In the genomic region with DNA sequence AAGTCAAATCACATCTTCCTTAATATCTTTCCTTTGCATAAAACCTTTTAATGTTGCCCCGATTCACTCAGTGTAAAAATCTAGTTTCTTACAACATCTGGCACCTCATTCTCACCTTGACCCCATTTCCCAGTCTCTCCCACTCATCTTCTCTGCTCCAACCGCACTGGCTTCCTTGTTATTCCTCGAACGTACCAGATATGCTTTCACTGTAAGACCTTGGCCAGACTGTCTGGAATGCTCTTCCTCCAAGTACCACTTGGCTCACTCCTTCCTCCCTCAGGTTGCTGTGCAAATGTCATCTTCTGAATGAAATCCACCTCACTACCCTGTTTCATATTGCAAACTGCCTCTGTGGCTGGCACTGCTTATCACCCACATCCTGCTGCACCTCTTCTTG, we compare ENCODE assay signal across 24 cellular contexts.
DNase-seq lines count a peak whose midpoint lies in the region; ATAC-seq, FAIRE-seq and TF ChIP-seq lines count a peak whose summit lies in the region.
"Had no signal": no experiment of that assay in that cellular context is flagged by ENCODE, and none has a peak within 500 bp of the region (broad histone marks: within the 10 kb centered on the region; RNA-seq: fewer than 3 reads in every experiment).

No MANE protein-coding gene starts in this region.

- no peak overlapping the region for H3K56ac ChIP-seq in H1 (replicated peaks; ENCODE audit: insufficient read length, low read depth, low read length)

- POLR2A ChIA-PET in H1 (lab: Charles Lee; ENCODE audit: partially characterized antibody) = no interaction called here

- TF ChIP-seq CTCF in H1 (IDR thresholded peaks at IDR 0.05; ENCODE audit: control extremely low read depth in 1 of 3, insufficient read depth in 1 of 3, low read depth in 1 of 3, low read length in 3 of 3) (no peak), omental fat pad (IDR thresholded peaks at IDR 0.05) (no peak), left ventricle myocardium inferior (IDR thresholded peaks at IDR 0.05; ENCODE audit: borderline replicate concordance) (no peak)

- peaks cover 25% of the 10 kb centered on the region for H3K9me3 Mint-ChIP-seq in T-helper 2 cell treated with Interferon-gamma antibody and Interleukin-4, amounts not matched to agents 5 μg/mL and 100 μg/mL, for 36 hours
- H3K9me3 Mint-ChIP-seq: GM23338 had no signal

- intact Hi-C loops in left ventricle myocardium inferior (cut with micrococcal nuclease) = no loop called here

- no peak for FAIRE-seq in H1 (lab: Jason Lieb, UNC)
- FAIRE-seq: A549, D721Med, GM12891, GM18507, H54 had no signal

- H4K5ac ChIP-seq in H1 (ENCODE audit: insufficient read length, low read depth, low read length) = no peak overlapping the region

- H2BK15ac ChIP-seq in H1 (ENCODE audit: low read length) = no peak overlapping the region

- no peak overlapping the region for H3K4me2 ChIP-seq in H1 (ENCODE audit: insufficient read depth in 1 of 2, low read depth in 2 of 2, low read length in 2 of 2)
- H3K4me2 ChIP-seq: A549; BLaER1 treated with 17β-estradiol and CSF1 and Interleukin-3, amounts not matched to agents 10 nM and 100 nM; GM23338 had no signal

- H3K27me3 Mint-ChIP-seq in T-helper 2 cell treated with Interferon-gamma antibody and Interleukin-4, amounts not matched to agents 5 μg/mL and 100 μg/mL, for 36 hours (ENCODE audit: low read depth) = no peaks in the 10 kb centered on the region
- H3K27me3 Mint-ChIP-seq: CD4-positive, alpha-beta T cell had no signal

- no peaks in the 10 kb centered on the region for H3K79me1 ChIP-seq in H1 (ENCODE audit: low read depth, low read length)

- H3K18ac ChIP-seq in H1 (ENCODE audit: extremely low read depth, low read length) = no peak overlapping the region

- ATAC-seq in omental fat pad (ENCODE audit: low FRiP score) = peak; percentile 76
- ATAC-seq: A549, GM23338 had no signal

- no peak overlapping the region for H3K4me3 ChIP-seq in Jurkat, Clone E6-1 (ENCODE audit: low read length)
- H3K4me3 ChIP-seq in H1 (ENCODE audit: extremely low read depth in 1 of 4, insufficient read depth in 2 of 4, low read depth in 3 of 4, low read length in 4 of 4) (no peak overlapping the region), left ventricle myocardium inferior (no peak overlapping the region)
- H3K4me3 ChIP-seq: A549; BLaER1 treated with 17β-estradiol and CSF1 and Interleukin-3, amounts not matched to agents 10 nM and 100 nM; GM23338 had no signal

- H2BK12ac ChIP-seq in H1 (ENCODE audit: low read depth, low read length) = peak overlapping the region; percentile 91

- peak overlapping the region; percentile 81; the same call in 1 of the 2 replicates for H2BK20ac ChIP-seq in H1 (ENCODE audit: low read length)

- CTCF ChIA-PET in H1 (lab: Charles Lee; ENCODE audit: partially characterized antibody) = no interaction called here

- no peak overlapping the region; the same call in 1 of the 2 replicates for H2AK5ac ChIP-seq in H1 (ENCODE audit: low read depth, low read length)

- no peaks in the 10 kb centered on the region; the same call in 1 of the 2 replicates for H3K23me2 ChIP-seq in H1 (ENCODE audit: low read depth, low read length)

- no peak overlapping the region for H3K4me3 Mint-ChIP-seq in T-helper 2 cell treated with Interferon-gamma antibody and Interleukin-4, amounts not matched to agents 5 μg/mL and 100 μg/mL, for 36 hours
- H3K4me3 Mint-ChIP-seq: CD14-positive monocyte; CD4-positive, alpha-beta T cell; CD8-positive, alpha-beta memory T cell; GM23338 had no signal

- TF ChIP-seq EP300 in H1 (IDR thresholded peaks at IDR 0.05; ENCODE audit: borderline replicate concordance in 1 of 2, low read depth in 2 of 2, low read length in 2 of 2) = no peak

- H2BK5ac ChIP-seq in H1 (ENCODE audit: low read depth, low read length) = no peak overlapping the region; the same call in 1 of the 2 replicates

- no peak for TF ChIP-seq POLR2A in H1 (IDR thresholded peaks at IDR 0.05; ENCODE audit: control extremely low read depth in 1 of 2, low read depth in 2 of 2, low read length in 2 of 2)

- no peak overlapping the region for H3K27ac Mint-ChIP-seq in T-helper 2 cell treated with Interferon-gamma antibody and Interleukin-4, amounts not matched to agents 5 μg/mL and 100 μg/mL, for 36 hours
- H3K27ac Mint-ChIP-seq: CD14-positive monocyte; CD4-positive, alpha-beta T cell; CD8-positive, alpha-beta memory T cell; GM23338 had no signal

- TF ChIP-seq RAD21 in H1 (IDR thresholded peaks at IDR 0.05 in 1 of 2, conservative IDR thresholded peaks at IDR 0.05 in 1 of 2; ENCODE audit: low read depth in 2 of 2, low read length in 2 of 2) = no peak

- H3K4ac ChIP-seq in H1 (replicated peaks; ENCODE audit: insufficient read length, low read depth, low read length) = no peak overlapping the region

- H3K4me1 ChIP-seq in H1 (replicated peaks in 1 of 4; ENCODE audit: control insufficient read depth in 3 of 4, insufficient read depth in 4 of 4, low read length in 3 of 4) (peaks cover 6 to 19% (median 8%) of the 10 kb centered on the region in 4 experiments), left ventricle myocardium inferior (peaks cover 3% of the 10 kb centered on the region)
- H3K4me1 ChIP-seq: A549; BE2C; BLaER1 treated with 17β-estradiol and CSF1 and Interleukin-3, amounts not matched to agents 10 nM and 100 nM had no signal

- H2BK120ac ChIP-seq in H1 (replicated peaks; ENCODE audit: low read depth, low read length) = no peak overlapping the region

- 91% methylated on average over 4 of the region's 4 CpGs; no CpG with 5 or more reads in 1 of the 2 experiments for WGBS in H1 (ENCODE audit: extremely low coverage in 1 of 2, insufficient coverage in 1 of 2, insufficient read length in 1 of 2, insufficient replicate concordance in 2 of 2, low coverage in 1 of 2, low lambda C conversion rate in 2 of 2, missing lambda C conversion rate in 1 of 2), 2 experiments

- H3K4me1 Mint-ChIP-seq in T-helper 2 cell treated with Interferon-gamma antibody and Interleukin-4, amounts not matched to agents 5 μg/mL and 100 μg/mL, for 36 hours (ENCODE audit: low read depth) = no peaks in the 10 kb centered on the region
- H3K4me1 Mint-ChIP-seq: CD14-positive monocyte; CD8-positive, alpha-beta memory T cell had no signal

- no peak overlapping the region for H2AFZ ChIP-seq in H1 (ENCODE audit: low read length)
- H2AFZ ChIP-seq: GM23338 had no signal

- H3K14ac ChIP-seq in H1 (ENCODE audit: insufficient read length) = no peak overlapping the region

- no peak overlapping the region for H3K23ac ChIP-seq in H1 (ENCODE audit: insufficient read length)

- H4K91ac ChIP-seq in H1 (replicated peaks; ENCODE audit: insufficient read length, low read length) = no peak overlapping the region

- H3K79me2 ChIP-seq in H1 (ENCODE audit: control insufficient read depth in 1 of 2, insufficient read depth in 2 of 2, low read length in 2 of 2) = no peaks in the 10 kb centered on the region

- no peaks in the 10 kb centered on the region for H3K36me3 Mint-ChIP-seq in T-helper 2 cell treated with Interferon-gamma antibody and Interleukin-4, amounts not matched to agents 5 μg/mL and 100 μg/mL, for 36 hours (ENCODE audit: low read depth)
- H3K36me3 Mint-ChIP-seq: CD14-positive monocyte; CD8-positive, alpha-beta memory T cell had no signal

- no peak overlapping the region for H3K27ac ChIP-seq in H1 (ENCODE audit: low read depth, low read length)
- no peak overlapping the region for H3K27ac ChIP-seq in left ventricle myocardium inferior (replicated peaks)
- H3K27ac ChIP-seq: A549; BLaER1 treated with 17β-estradiol and CSF1 and Interleukin-3, amounts not matched to agents 10 nM and 100 nM had no signal

- H3K9me3 ChIP-seq in H1 (ENCODE audit: insufficient read depth in 2 of 2, low read depth in 1 of 2, low read length in 1 of 2) = no peaks in the 10 kb centered on the region
- no peaks in the 10 kb centered on the region for H3K9me3 ChIP-seq in left ventricle myocardium inferior (replicated peaks)
- H3K9me3 ChIP-seq: A549; BE2C; BLaER1 treated with 17β-estradiol and CSF1 and Interleukin-3, amounts not matched to agents 10 nM and 100 nM had no signal

- DNase-seq in Jurkat, Clone E6-1 (ENCODE audit: low read depth, low spot score) = peak; percentile 15
- DNase-seq in H1 (ENCODE audit: low read depth in 1 of 2, low spot score in 2 of 2) = no peak
- DNase-seq in omental fat pad (ENCODE audit: low spot score) = no peak
- DNase-seq in T-helper 2 cell treated with Interferon-gamma antibody and Interleukin-4, amounts not matched to agents 5 μg/mL and 100 μg/mL, for 36 hours (ENCODE audit: low spot score) = no peak
- no peak for DNase-seq in anterior cingulate cortex (lab: John Stamatoyannopoulos, UW)
- no peak for DNase-seq in left ventricle myocardium inferior
- DNase-seq: 8988T; ACHN; AML-193; BE2C; CD4-positive, alpha-beta T cell; CD8-positive, alpha-beta memory T cell; DMS53; DMS79 treated with DMSO at 0.1 percent for 48 hours; GF-D8; HCEC 1CT had no signal

- H3K27me3 ChIP-seq in H1 (replicated peaks in 1 of 4; ENCODE audit: control insufficient read depth in 3 of 4, extremely low read depth in 1 of 4, insufficient read depth in 3 of 4, low read length in 3 of 4) (peaks cover 0 to 5% (median under 1%) of the 10 kb centered on the region in 4 experiments; a peak in 2 of 7 replicates), left ventricle myocardium inferior (ENCODE audit: low read depth) (no peaks in the 10 kb centered on the region)
- H3K27me3 ChIP-seq: BE2C; BLaER1 treated with 17β-estradiol and CSF1 and Interleukin-3, amounts not matched to agents 10 nM and 100 nM had no signal

- no peak overlapping the region for H4K8ac ChIP-seq in H1 (ENCODE audit: extremely low read depth, insufficient read depth, low read length)

- H3K9ac ChIP-seq in H1 (replicated peaks in 1 of 4; ENCODE audit: extremely low read depth in 1 of 4, low read depth in 3 of 4, low read length in 3 of 4) = no peak overlapping the region
- H3K9ac ChIP-seq: BLaER1 treated with 17β-estradiol and CSF1 and Interleukin-3, amounts not matched to agents 10 nM and 100 nM had no signal

- H3K36me3 ChIP-seq in H1 (ENCODE audit: control insufficient read depth in 2 of 4, insufficient read depth in 4 of 4, low read length in 3 of 4) (no peaks in the 10 kb centered on the region), left ventricle myocardium inferior (no peaks in the 10 kb centered on the region)
- H3K36me3 ChIP-seq: BE2C; BLaER1 treated with 17β-estradiol and CSF1 and Interleukin-3, amounts not matched to agents 10 nM and 100 nM had no signal

- H4K20me1 ChIP-seq in H1 (replicated peaks in 1 of 2; ENCODE audit: control insufficient read depth in 1 of 2, insufficient read depth in 2 of 2, low read length in 2 of 2) = no peaks in the 10 kb centered on the region
- H4K20me1 ChIP-seq: BLaER1 treated with 17β-estradiol and CSF1 and Interleukin-3, amounts not matched to agents 10 nM and 100 nM had no signal

TF ChIP-seq in H1, 55 proteins besides CTCF, POLR2A, EP300 and RAD21 (continues in another document):
- TF ChIP-seq SUZ12 (IDR thresholded peaks at IDR 0.05; ENCODE audit: low read length) = no peak
- TF ChIP-seq MAFK (IDR thresholded peaks at IDR 0.05; ENCODE audit: low read depth, low read length) = no peak
- no peak for TF ChIP-seq CBX5 (IDR thresholded peaks at IDR 0.05; ENCODE audit: low read depth, low read length)
- no peak for TF ChIP-seq TAF7 (optimal IDR thresholded peaks at IDR 0.05; ENCODE audit: borderline replicate concordance, low read depth, low read length)
- TF ChIP-seq POU5F1 (IDR thresholded peaks at IDR 0.05; ENCODE audit: low read depth, low read length) = no peak
